Comparison of ENCODE assay signal across 20 cellular contexts in genomic region chr5:66362021-66362420, GRCh38.
A peak's percentile ranks its signal among the peaks of the same experiment; 100 is the strongest.
DNase-seq lines count a peak whose midpoint lies in the region; ATAC-seq and TF ChIP-seq lines count a peak whose summit lies in the region.
"Had no signal": no experiment of that assay in that cellular context is flagged by ENCODE, and none has a peak within 500 bp of the region (broad histone marks: within the 10 kb centered on the region; RNA-seq: fewer than 3 reads in every experiment).

No MANE protein-coding gene starts in this region.

- H3K36me3 ChIP-seq in endodermal cell (ENCODE audit: control insufficient read depth, insufficient read depth, low read length): no peaks in the 10 kb centered on the region
- H3K36me3 ChIP-seq in neuronal stem cell (replicated peaks in 1 of 2; ENCODE audit: control insufficient read depth in 2 of 2, insufficient read depth in 2 of 2, low read length in 2 of 2): no peaks in the 10 kb centered on the region
- H3K36me3 ChIP-seq in psoas muscle (ENCODE audit: insufficient read depth in 1 of 2, low read depth in 1 of 2): no peaks in the 10 kb centered on the region
- H3K36me3 ChIP-seq: BE2C, HAP-1, Peyer's patch had no signal

- H3K27me3 ChIP-seq in right cardiac atrium (ENCODE audit: control insufficient read depth, insufficient read depth) (no peaks in the 10 kb centered on the region), endodermal cell (ENCODE audit: control insufficient read depth, insufficient read depth, low read length, poor library complexity, severe bottlenecking) (no peaks in the 10 kb centered on the region), neuronal stem cell (ENCODE audit: control insufficient read depth in 3 of 3, insufficient read depth in 3 of 3, low read depth in 1 of 3, low read length in 3 of 3) (no peaks in the 10 kb centered on the region), psoas muscle (ENCODE audit: insufficient read depth in 3 of 3, low read length in 2 of 3) (no peaks in the 10 kb centered on the region)
- H3K27me3 ChIP-seq: BE2C, Peyer's patch had no signal

- H3K4me3 ChIP-seq in right cardiac atrium (ENCODE audit: low read length) (no peak overlapping the region), endodermal cell (ENCODE audit: low read length) (no peak overlapping the region), neuronal stem cell (ENCODE audit: low read length in 2 of 2) (no peak overlapping the region), psoas muscle (no peak overlapping the region)
- H3K4me3 ChIP-seq: GM12878, HAP-1, Peyer's patch had no signal

- intact Hi-C loops in right cardiac atrium (cut with DNase I): no loop called here
- intact Hi-C loops in cardiac septum (cut with DNase I): no loop called here
- intact Hi-C loops in psoas muscle (cut with DNase I): no loop called here

- no peaks in the 10 kb centered on the region for H3K79me1 ChIP-seq in neuronal stem cell (ENCODE audit: low read depth, low read length)

- peak overlapping the region; percentile 61 for H2AFZ ChIP-seq in neuronal stem cell (ENCODE audit: low read length)

- H3K14ac ChIP-seq in neuronal stem cell (ENCODE audit: low read length): peak overlapping the region; percentile 23

- no peak overlapping the region for H3K27ac Mint-ChIP-seq in endodermal cell
- H3K27ac Mint-ChIP-seq: CD4-positive, CD25-positive, alpha-beta regulatory T cell had no signal

- H3K9me3 Mint-ChIP-seq in endodermal cell: no peaks in the 10 kb centered on the region

- H3K4me1 ChIP-seq in right cardiac atrium (ENCODE audit: control insufficient read depth, insufficient read depth, low read length): peaks cover 5% of the 10 kb centered on the region
- no peaks in the 10 kb centered on the region for H3K4me1 ChIP-seq in endodermal cell (ENCODE audit: control insufficient read depth, insufficient read depth, low read length)
- peaks cover 0 to 4% of the 10 kb centered on the region in 2 donors for H3K4me1 ChIP-seq in neuronal stem cell (ENCODE audit: control insufficient read depth in 2 of 2, insufficient read depth in 1 of 2, low read depth in 1 of 2, low read length in 2 of 2)
- no peaks in the 10 kb centered on the region for H3K4me1 ChIP-seq in psoas muscle
- H3K4me1 ChIP-seq: HAP-1, Peyer's patch had no signal

- peak overlapping the region; percentile 76 for H3K27ac ChIP-seq in right cardiac atrium (ENCODE audit: low read length)
- no peak overlapping the region for H3K27ac ChIP-seq in endodermal cell (ENCODE audit: low read depth, low read length)
- no peak overlapping the region for H3K27ac ChIP-seq in neuronal stem cell (replicated peaks; ENCODE audit: low read length)
- H3K27ac ChIP-seq in psoas muscle: no peak overlapping the region
- H3K27ac ChIP-seq: Peyer's patch had no signal

- no peak overlapping the region for H2AK5ac ChIP-seq in neuronal stem cell (ENCODE audit: low read depth, low read length)

- no peak for TF ChIP-seq CTCF in endodermal cell (conservative IDR thresholded peaks at IDR 0.05)
- no peak for TF ChIP-seq CTCF in psoas muscle (IDR thresholded peaks at IDR 0.05)

- H4K91ac ChIP-seq in neuronal stem cell (ENCODE audit: low read depth, low read length, poor library complexity): no peak overlapping the region

- no peak overlapping the region for H3K23ac ChIP-seq in neuronal stem cell (ENCODE audit: low read depth, low read length, poor library complexity)

- ATAC-seq in right cardiac atrium: no peak
- no peak for ATAC-seq in psoas muscle
- ATAC-seq in HG02884 (IDR thresholded peaks at IDR 0.05; ENCODE audit: unreplicated experiment): no peak
- ATAC-seq: GM12878 had no signal

- H4K8ac ChIP-seq in neuronal stem cell (ENCODE audit: low read depth, low read length): no peak overlapping the region

- H2BK12ac ChIP-seq in neuronal stem cell (ENCODE audit: low read length): no peak overlapping the region

- H3K4me2 ChIP-seq in neuronal stem cell (ENCODE audit: insufficient read depth, low read length, poor library complexity, severe bottlenecking): no peak overlapping the region

- no peak overlapping the region for H3K18ac ChIP-seq in neuronal stem cell (ENCODE audit: low read length)

- 71% methylated on average over 6 of the region's 6 CpGs for WGBS in right cardiac atrium
- 80 to 83% methylated on average over 5 to 6 of the region's 6 CpGs for WGBS in endodermal cell (ENCODE audit: insufficient coverage in 1 of 2, insufficient read length in 1 of 2), 2 experiments
- WGBS in neuronal stem cell (ENCODE audit: extremely low coverage in 2 of 2, insufficient read length in 2 of 2, insufficient replicate concordance in 1 of 2), 2 donors: no CpG with 5 or more reads among the region's 6 CpGs
- 46 to 55% (median 46%) methylated on average over 6 of the region's 6 CpGs for WGBS in psoas muscle, 3 donors

- no peaks in the 10 kb centered on the region for H3K9me3 ChIP-seq in right cardiac atrium (ENCODE audit: control insufficient read depth, low read length)
- H3K9me3 ChIP-seq in endodermal cell (ENCODE audit: control insufficient read depth, low read length): no peaks in the 10 kb centered on the region
- H3K9me3 ChIP-seq in neuronal stem cell (replicated peaks in 1 of 2; ENCODE audit: control insufficient read depth in 2 of 2, insufficient read depth in 1 of 2, low read depth in 1 of 2, low read length in 2 of 2): no peaks in the 10 kb centered on the region
- no peaks in the 10 kb centered on the region for H3K9me3 ChIP-seq in psoas muscle
- H3K9me3 ChIP-seq: BE2C, HAP-1, Peyer's patch had no signal

- no peaks in the 10 kb centered on the region for H3K4me1 Mint-ChIP-seq in endodermal cell
- H3K4me1 Mint-ChIP-seq: CD4-positive, CD25-positive, alpha-beta regulatory T cell had no signal

- H3K36me3 Mint-ChIP-seq in endodermal cell (ENCODE audit: low read depth): no peaks in the 10 kb centered on the region
- H3K36me3 Mint-ChIP-seq: CD4-positive, CD25-positive, alpha-beta regulatory T cell had no signal

- H3K9ac ChIP-seq in endodermal cell (ENCODE audit: extremely low read depth, low read length, poor library complexity, severe bottlenecking): no peak overlapping the region
- H3K9ac ChIP-seq in neuronal stem cell (ENCODE audit: low read depth, low read length, poor library complexity): no peak overlapping the region

- H3K4ac ChIP-seq in neuronal stem cell (ENCODE audit: low read length): no peak overlapping the region

- H3K4me3 Mint-ChIP-seq in endodermal cell: no peak overlapping the region
- H3K4me3 Mint-ChIP-seq: CD4-positive, CD25-positive, alpha-beta regulatory T cell had no signal

- H2BK15ac ChIP-seq in neuronal stem cell (ENCODE audit: low read length): no peak overlapping the region

- no peak overlapping the region for H2BK5ac ChIP-seq in neuronal stem cell (ENCODE audit: low read length)

- H2BK120ac ChIP-seq in neuronal stem cell (ENCODE audit: low read depth, low read length): no peak overlapping the region

- DNase-seq in right cardiac atrium (no peak), cardiac septum (ENCODE audit: low spot score) (no peak), endodermal cell (peak; percentile 21), neuronal stem cell (ENCODE audit: low spot score) (no peak), psoas muscle (no peak)
- no peak for DNase-seq in stimulated activated CD4-positive, alpha-beta T cell treated with anti-CD3 and anti-CD28 coated beads, Interleukin-2, amount 100 ng/mL, for 48 hours
- DNase-seq: BE2C; CD4-positive, CD25-positive, alpha-beta regulatory T cell; DMS79 treated with DMSO at 0.1 percent for 48 hours; KBM-7; NCI-H1092; NCI-H1436; NCI-H187 treated with DMSO at 0.1 percent for 48 hours; NCI-H345; NCI-H774; Peyer's patch; SW 1271 had no signal

- no peaks in the 10 kb centered on the region for H3K27me3 Mint-ChIP-seq in endodermal cell (ENCODE audit: insufficient read depth)
